Comparison of ENCODE assay signal across 1 cellular context in the genomic region with DNA sequence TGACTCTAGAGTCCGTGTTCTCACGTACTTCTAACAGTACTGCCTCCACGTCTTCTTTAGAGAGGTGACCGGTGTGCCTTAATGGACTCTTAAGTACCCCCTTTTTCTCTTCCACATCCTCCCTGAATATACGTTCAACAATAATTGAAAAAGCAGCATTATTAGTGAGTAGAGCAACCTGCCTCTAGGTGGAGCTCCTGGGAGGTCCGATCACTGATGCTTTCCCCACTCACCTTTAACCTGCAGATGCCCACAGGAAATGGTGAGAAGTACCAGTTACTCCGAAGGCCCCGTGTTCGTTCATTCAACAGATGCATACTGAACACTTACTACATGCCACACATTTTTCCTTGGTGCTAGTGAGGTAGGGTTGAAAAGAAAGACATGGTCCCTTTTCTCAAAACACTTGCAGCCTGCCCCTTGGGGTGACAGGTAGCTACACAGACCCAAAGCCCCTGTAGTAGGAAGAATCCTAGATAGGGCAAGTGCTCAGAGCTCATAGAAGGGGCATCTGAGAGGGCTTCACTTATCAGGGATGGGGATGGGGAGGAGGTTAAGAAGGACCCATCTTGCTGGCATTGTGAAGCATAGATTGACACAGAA.
A peak's percentile ranks its signal among the peaks of the same experiment; 100 is the strongest.
TF ChIP-seq lines count a peak whose summit lies in the region.

No MANE protein-coding gene starts in this region.

TF ChIP-seq in GM12878, 131 proteins besides CTCF, POLR2A, EP300 and RAD21 (continued from another document):
- TF ChIP-seq, protein P1, sequence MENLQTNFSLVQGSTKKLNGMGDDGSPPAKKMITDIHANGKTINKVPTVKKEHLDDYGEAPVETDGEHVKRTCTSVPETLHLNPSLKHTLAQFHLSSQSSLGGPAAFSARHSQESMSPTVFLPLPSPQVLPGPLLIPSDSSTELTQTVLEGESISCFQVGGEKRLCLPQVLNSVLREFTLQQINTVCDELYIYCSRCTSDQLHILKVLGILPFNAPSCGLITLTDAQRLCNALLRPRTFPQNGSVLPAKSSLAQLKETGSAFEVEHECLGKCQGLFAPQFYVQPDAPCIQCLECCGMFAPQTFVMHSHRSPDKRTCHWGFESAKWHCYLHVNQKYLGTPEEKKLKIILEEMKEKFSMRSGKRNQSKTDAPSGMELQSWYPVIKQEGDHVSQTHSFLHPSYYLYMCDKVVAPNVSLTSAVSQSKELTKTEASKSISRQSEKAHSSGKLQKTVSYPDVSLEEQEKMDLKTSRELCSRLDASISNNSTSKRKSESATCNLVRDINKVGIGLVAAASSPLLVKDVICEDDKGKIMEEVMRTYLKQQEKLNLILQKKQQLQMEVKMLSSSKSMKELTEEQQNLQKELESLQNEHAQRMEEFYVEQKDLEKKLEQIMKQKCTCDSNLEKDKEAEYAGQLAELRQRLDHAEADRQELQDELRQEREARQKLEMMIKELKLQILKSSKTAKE (IDR thresholded peaks at IDR 0.05; ENCODE audit: low read depth, poor library complexity, severe bottlenecking) = no peak
- TF ChIP-seq, protein P2, sequence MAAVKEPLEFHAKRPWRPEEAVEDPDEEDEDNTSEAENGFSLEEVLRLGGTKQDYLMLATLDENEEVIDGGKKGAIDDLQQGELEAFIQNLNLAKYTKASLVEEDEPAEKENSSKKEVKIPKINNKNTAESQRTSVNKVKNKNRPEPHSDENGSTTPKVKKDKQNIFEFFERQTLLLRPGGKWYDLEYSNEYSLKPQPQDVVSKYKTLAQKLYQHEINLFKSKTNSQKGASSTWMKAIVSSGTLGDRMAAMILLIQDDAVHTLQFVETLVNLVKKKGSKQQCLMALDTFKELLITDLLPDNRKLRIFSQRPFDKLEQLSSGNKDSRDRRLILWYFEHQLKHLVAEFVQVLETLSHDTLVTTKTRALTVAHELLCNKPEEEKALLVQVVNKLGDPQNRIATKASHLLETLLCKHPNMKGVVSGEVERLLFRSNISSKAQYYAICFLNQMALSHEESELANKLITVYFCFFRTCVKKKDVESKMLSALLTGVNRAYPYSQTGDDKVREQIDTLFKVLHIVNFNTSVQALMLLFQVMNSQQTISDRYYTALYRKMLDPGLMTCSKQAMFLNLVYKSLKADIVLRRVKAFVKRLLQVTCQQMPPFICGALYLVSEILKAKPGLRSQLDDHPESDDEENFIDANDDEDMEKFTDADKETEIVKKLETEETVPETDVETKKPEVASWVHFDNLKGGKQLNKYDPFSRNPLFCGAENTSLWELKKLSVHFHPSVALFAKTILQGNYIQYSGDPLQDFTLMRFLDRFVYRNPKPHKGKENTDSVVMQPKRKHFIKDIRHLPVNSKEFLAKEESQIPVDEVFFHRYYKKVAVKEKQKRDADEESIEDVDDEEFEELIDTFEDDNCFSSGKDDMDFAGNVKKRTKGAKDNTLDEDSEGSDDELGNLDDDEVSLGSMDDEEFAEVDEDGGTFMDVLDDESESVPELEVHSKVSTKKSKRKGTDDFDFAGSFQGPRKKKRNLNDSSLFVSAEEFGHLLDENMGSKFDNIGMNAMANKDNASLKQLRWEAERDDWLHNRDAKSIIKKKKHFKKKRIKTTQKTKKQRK (IDR thresholded peaks at IDR 0.05; ENCODE audit: low read depth, low read length) = no peak
- TF ChIP-seq NR2C1 (IDR thresholded peaks at IDR 0.05) (0 out of 2 replicates have a peak, but pooled peaks have one; percentile 27), JUND (IDR thresholded peaks at IDR 0.05; ENCODE audit: low read depth, low read length) (no peak), TBL1XR1 (IDR thresholded peaks at IDR 0.05; ENCODE audit: low read depth, low read length) (no peak), TARDBP (IDR thresholded peaks at IDR 0.05; ENCODE audit: borderline replicate concordance) (no peak), PML (IDR thresholded peaks at IDR 0.05; ENCODE audit: low read length) (no peak), SMARCA5 (IDR thresholded peaks at IDR 0.05) (no peak), SMC3 (IDR thresholded peaks at IDR 0.05; ENCODE audit: borderline replicate concordance, low read length) (peak; percentile 42; the same call in 1 of the 2 replicates), BCL11A (IDR thresholded peaks at IDR 0.05; ENCODE audit: low read depth, low read length) (no peak), NR2F1 (conservative IDR thresholded peaks at IDR 0.05) (peak; percentile 56; the same call in 1 of the 2 replicates), SP1 (IDR thresholded peaks at IDR 0.05; ENCODE audit: low read depth, low read length) (no peak), MEF2A (IDR thresholded peaks at IDR 0.05; ENCODE audit: insufficient read depth, low read depth, low read length) (no peak), HDAC2 (IDR thresholded peaks at IDR 0.05) (no peak)
- TF ChIP-seq, protein P3, sequence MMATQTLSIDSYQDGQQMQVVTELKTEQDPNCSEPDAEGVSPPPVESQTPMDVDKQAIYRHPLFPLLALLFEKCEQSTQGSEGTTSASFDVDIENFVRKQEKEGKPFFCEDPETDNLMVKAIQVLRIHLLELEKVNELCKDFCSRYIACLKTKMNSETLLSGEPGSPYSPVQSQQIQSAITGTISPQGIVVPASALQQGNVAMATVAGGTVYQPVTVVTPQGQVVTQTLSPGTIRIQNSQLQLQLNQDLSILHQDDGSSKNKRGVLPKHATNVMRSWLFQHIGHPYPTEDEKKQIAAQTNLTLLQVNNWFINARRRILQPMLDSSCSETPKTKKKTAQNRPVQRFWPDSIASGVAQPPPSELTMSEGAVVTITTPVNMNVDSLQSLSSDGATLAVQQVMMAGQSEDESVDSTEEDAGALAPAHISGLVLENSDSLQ (IDR thresholded peaks at IDR 0.05) = no peak
- TF ChIP-seq, protein P4, sequence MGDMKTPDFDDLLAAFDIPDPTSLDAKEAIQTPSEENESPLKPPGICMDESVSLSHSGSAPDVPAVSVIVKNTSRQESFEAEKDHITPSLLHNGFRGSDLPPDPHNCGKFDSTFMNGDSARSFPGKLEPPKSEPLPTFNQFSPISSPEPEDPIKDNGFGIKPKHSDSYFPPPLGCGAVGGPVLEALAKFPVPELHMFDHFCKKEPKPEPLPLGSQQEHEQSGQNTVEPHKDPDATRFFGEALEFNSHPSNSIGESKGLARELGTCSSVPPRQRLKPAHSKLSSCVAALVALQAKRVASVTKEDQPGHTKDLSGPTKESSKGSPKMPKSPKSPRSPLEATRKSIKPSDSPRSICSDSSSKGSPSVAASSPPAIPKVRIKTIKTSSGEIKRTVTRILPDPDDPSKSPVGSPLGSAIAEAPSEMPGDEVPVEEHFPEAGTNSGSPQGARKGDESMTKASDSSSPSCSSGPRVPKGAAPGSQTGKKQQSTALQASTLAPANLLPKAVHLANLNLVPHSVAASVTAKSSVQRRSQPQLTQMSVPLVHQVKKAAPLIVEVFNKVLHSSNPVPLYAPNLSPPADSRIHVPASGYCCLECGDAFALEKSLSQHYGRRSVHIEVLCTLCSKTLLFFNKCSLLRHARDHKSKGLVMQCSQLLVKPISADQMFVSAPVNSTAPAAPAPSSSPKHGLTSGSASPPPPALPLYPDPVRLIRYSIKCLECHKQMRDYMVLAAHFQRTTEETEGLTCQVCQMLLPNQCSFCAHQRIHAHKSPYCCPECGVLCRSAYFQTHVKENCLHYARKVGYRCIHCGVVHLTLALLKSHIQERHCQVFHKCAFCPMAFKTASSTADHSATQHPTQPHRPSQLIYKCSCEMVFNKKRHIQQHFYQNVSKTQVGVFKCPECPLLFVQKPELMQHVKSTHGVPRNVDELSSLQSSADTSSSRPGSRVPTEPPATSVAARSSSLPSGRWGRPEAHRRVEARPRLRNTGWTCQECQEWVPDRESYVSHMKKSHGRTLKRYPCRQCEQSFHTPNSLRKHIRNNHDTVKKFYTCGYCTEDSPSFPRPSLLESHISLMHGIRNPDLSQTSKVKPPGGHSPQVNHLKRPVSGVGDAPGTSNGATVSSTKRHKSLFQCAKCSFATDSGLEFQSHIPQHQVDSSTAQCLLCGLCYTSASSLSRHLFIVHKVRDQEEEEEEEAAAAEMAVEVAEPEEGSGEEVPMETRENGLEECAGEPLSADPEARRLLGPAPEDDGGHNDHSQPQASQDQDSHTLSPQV (IDR thresholded peaks at IDR 0.05) = no peak
- TF ChIP-seq, protein P5, sequence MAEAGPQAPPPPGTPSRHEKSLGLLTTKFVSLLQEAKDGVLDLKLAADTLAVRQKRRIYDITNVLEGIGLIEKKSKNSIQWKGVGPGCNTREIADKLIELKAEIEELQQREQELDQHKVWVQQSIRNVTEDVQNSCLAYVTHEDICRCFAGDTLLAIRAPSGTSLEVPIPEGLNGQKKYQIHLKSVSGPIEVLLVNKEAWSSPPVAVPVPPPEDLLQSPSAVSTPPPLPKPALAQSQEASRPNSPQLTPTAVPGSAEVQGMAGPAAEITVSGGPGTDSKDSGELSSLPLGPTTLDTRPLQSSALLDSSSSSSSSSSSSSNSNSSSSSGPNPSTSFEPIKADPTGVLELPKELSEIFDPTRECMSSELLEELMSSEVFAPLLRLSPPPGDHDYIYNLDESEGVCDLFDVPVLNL (IDR thresholded peaks at IDR 0.05; ENCODE audit: low read depth, low read length) = no peak
- TF ChIP-seq, protein P6, sequence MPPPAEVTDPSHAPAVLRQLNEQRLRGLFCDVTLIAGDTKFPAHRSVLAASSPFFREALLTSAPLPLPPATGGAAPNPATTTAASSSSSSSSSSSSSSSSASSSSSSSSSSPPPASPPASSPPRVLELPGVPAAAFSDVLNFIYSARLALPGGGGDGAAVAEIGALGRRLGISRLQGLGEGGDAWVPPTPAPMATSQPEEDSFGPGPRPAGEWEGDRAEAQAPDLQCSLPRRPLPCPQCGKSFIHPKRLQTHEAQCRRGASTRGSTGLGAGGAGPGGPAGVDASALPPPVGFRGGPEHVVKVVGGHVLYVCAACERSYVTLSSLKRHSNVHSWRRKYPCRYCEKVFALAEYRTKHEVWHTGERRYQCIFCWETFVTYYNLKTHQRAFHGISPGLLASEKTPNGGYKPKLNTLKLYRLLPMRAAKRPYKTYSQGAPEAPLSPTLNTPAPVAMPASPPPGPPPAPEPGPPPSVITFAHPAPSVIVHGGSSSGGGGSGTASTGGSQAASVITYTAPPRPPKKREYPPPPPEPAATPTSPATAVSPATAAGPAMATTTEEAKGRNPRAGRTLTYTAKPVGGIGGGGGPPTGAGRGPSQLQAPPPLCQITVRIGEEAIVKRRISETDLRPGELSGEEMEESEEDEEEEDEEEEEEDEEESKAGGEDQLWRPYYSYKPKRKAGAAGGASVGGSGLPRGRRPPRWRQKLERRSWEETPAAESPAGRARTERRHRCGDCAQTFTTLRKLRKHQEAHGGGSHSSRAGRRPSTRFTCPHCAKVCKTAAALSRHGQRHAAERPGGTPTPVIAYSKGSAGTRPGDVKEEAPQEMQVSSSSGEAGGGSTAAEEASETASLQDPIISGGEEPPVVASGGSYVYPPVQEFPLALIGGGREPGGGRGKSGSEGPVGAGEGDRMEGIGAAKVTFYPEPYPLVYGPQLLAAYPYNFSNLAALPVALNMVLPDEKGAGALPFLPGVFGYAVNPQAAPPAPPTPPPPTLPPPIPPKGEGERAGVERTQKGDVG (CRISPR knock-in tag; IDR thresholded peaks at IDR 0.05) = no peak
TF ChIP-seq in GM12878: peak in this region for 3.
